Comparison of ENCODE assay signal across 19 cellular contexts in genomic region chr15:100681335-100681746, GRCh38.
"Had no signal": no experiment of that assay in that cellular context is flagged by ENCODE, and none has a peak within 500 bp of the region (broad histone marks: within the 10 kb centered on the region; RNA-seq: fewer than 3 reads in every experiment).

No MANE protein-coding gene starts in this region.

- H3K4me1 ChIP-seq: stomach had no signal

- ATAC-seq: activated CD8-positive, alpha-beta T cell treated with anti-CD3 and anti-CD28 coated beads, Interleukin-2, amount 10 ng/mL, durations not matched to agents 7 days and 5 days; left colon; stimulated activated effector memory CD8-positive, alpha-beta T cell treated with anti-CD3 and anti-CD28 coated beads, Interleukin-12 subunit alpha, Interleukin-12 subunit beta, amount 100 ng/mL, for 72 hours had no signal

- H3K36me3 ChIP-seq: stomach had no signal

- DNase-seq: activated CD4-positive, alpha-beta T cell treated with anti-CD3 and anti-CD28 coated beads, Interleukin-2, amount 10 ng/mL, durations not matched to agents 7 days and 5 days; activated CD8-positive, alpha-beta T cell treated with anti-CD3 and anti-CD28 coated beads, Interleukin-2, amount 10 ng/mL, durations not matched to agents 7 days and 5 days; activated naive CD4-positive, alpha-beta T cell treated with Interleukin-2 at 50 U/mL for 16 hours; activated T-cell treated with anti-CD3 and anti-CD28 coated beads, Interleukin-2, amount 50 U/mL, for 24 hours; anterior cingulate cortex; central memory CD4-positive, alpha-beta T cell; erythroblast; glutamatergic neuron; hippocampal formation; left colon; midbrain; nephron progenitor cell; occipital lobe; small intestine; stimulated activated CD4-positive, alpha-beta T cell treated with anti-CD3 and anti-CD28 coated beads, Interleukin-15, amount 100 ng/mL, for 24 hours; stimulated activated CD4-positive, alpha-beta T cell treated with anti-CD3 and anti-CD28 coated beads, Interleukin-2, amount 100 ng/mL, for 48 hours; stomach; T1000 had no signal

- H3K27ac ChIP-seq: stomach had no signal

- H3K4me3 ChIP-seq: stomach had no signal
